In the genomic region with DNA sequence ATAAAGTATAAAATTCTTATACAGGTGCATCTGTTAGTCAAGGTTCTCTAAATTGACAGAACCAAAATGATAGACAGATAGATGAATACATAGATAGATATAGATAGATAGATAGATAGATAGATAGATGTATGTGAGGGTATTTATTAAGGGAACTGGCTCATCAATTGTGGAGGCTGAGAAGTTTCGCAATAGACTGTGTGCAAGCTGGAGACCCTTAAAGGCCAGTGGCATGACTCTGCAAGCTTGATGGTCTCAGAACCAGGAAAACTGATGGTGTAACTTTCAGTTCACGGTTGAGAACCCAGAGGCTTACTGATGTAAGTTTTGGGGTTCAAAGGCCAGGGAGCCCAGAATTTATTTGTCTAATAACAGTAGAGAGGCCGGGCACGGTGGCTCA, we compare ENCODE assay signal across 3 cellular contexts.
TF ChIP-seq lines count a peak whose summit lies in the region.

No MANE protein-coding gene starts in this region.

TF ChIP-seq in HepG2, 621 proteins besides CTCF, POLR2A, EP300 and RAD21:
- TF ChIP-seq ZNF7 (CRISPR knock-in tag; IDR thresholded peaks at IDR 0.05) (no peak), CEBPB (IDR thresholded peaks at IDR 0.05; ENCODE audit: borderline replicate concordance, low read depth, low read length) (peak; percentile 79)
TF ChIP-seq in HepG2: peak in this region for 1.

TF ChIP-seq in Ishikawa, 13 proteins besides CTCF, POLR2A, EP300 and RAD21:
- TF ChIP-seq CEBPB (IDR thresholded peaks at IDR 0.05) (peak; percentile 53), TCF12 (IDR thresholded peaks at IDR 0.05; ENCODE audit: low read depth) (no peak)
- TF ChIP-seq, protein P1, sequence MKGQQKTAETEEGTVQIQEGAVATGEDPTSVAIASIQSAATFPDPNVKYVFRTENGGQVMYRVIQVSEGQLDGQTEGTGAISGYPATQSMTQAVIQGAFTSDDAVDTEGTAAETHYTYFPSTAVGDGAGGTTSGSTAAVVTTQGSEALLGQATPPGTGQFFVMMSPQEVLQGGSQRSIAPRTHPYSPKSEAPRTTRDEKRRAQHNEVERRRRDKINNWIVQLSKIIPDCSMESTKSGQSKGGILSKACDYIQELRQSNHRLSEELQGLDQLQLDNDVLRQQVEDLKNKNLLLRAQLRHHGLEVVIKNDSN (IDR thresholded peaks at IDR 0.05), result no peak

TF ChIP-seq in H1, 55 proteins besides CTCF, POLR2A, EP300 and RAD21:
- TF ChIP-seq JUN (IDR thresholded peaks at IDR 0.05; ENCODE audit: low read depth, low read length), result no peak
- peak; percentile 75 for TF ChIP-seq CEBPB (IDR thresholded peaks at IDR 0.05; ENCODE audit: low read depth, low read length)
